In genomic region chr6:96608074-96608473, GRCh38 we compare ENCODE assay signal across 22 cellular contexts.
DNase-seq lines count a peak whose midpoint lies in the region; FAIRE-seq and TF ChIP-seq lines count a peak whose summit lies in the region.
"Had no signal": no experiment of that assay in that cellular context is flagged by ENCODE, and none has a peak within 500 bp of the region (broad histone marks: within the 10 kb centered on the region; RNA-seq: fewer than 3 reads in every experiment).

No MANE protein-coding gene starts in this region.

- peak overlapping the region; percentile 89 for H3K27ac ChIP-seq in OCI-LY1 (ENCODE audit: low read depth, low read length, poor library complexity, severe bottlenecking)
- peak overlapping the region; percentile 71 to 77 for H3K27ac ChIP-seq in coronary artery
- H3K27ac ChIP-seq in tibial artery: peak overlapping the region; percentile 83
- H3K27ac ChIP-seq: A549; BLaER1 treated with 17β-estradiol and CSF1 and Interleukin-3, amounts not matched to agents 10 nM and 100 nM had no signal

- H2AFZ ChIP-seq in OCI-LY1 (ENCODE audit: low read length): no peak overlapping the region
- H2AFZ ChIP-seq: GM23338 had no signal

- FAIRE-seq in islet of Langerhans (lab: Jason Lieb, UNC): peak; percentile 13
- FAIRE-seq: A549, G401.6, GM12892 had no signal

- H3K36me3 ChIP-seq in OCI-LY1 (ENCODE audit: insufficient read depth, low read length) (no peaks in the 10 kb centered on the region), tibial artery (peaks cover 20 to 89% (median 66%) of the 10 kb centered on the region in 3 donors)
- H3K36me3 ChIP-seq: BE2C; BLaER1 treated with 17β-estradiol and CSF1 and Interleukin-3, amounts not matched to agents 10 nM and 100 nM had no signal

- no peaks in the 10 kb centered on the region for H3K9me2 ChIP-seq in OCI-LY1 (ENCODE audit: low read depth, low read length)

- peak overlapping the region; percentile 58 for H3K4me3 ChIP-seq in OCI-LY1 (ENCODE audit: low read depth, low read length, poor library complexity, severe bottlenecking)
- no peak overlapping the region for H3K4me3 ChIP-seq in coronary artery
- no peak overlapping the region for H3K4me3 ChIP-seq in tibial artery
- H3K4me3 ChIP-seq: A549; BLaER1 treated with 17β-estradiol and CSF1 and Interleukin-3, amounts not matched to agents 10 nM and 100 nM; GM23338 had no signal

- no peaks in the 10 kb centered on the region; the same call in 1 of the 2 replicates for H3F3A ChIP-seq in OCI-LY1 (ENCODE audit: insufficient read depth, low read length)

- no peak for TF ChIP-seq CTCF in OCI-LY1 (IDR thresholded peaks at IDR 0.05; ENCODE audit: low read length)
- no peak for TF ChIP-seq CTCF in coronary artery (IDR thresholded peaks at IDR 0.05)
- TF ChIP-seq CTCF in tibial artery (IDR thresholded peaks at IDR 0.05): no peak

- H3K27me3 ChIP-seq in OCI-LY1 (ENCODE audit: insufficient read depth, low read length) (no peaks in the 10 kb centered on the region), tibial artery (no peaks in the 10 kb centered on the region)
- H3K27me3 ChIP-seq: BE2C; BLaER1 treated with 17β-estradiol and CSF1 and Interleukin-3, amounts not matched to agents 10 nM and 100 nM had no signal

- H3K9me3 ChIP-seq in OCI-LY1 (ENCODE audit: low read length): no peaks in the 10 kb centered on the region
- no peaks in the 10 kb centered on the region for H3K9me3 ChIP-seq in tibial artery
- H3K9me3 ChIP-seq: A549; BE2C; BLaER1 treated with 17β-estradiol and CSF1 and Interleukin-3, amounts not matched to agents 10 nM and 100 nM had no signal

- H3K4me1 ChIP-seq in OCI-LY1 (ENCODE audit: insufficient read depth, low read length, severe bottlenecking) (peaks cover 99% of the 10 kb centered on the region), tibial artery (peaks cover 0 to 93% (median 29%) of the 10 kb centered on the region in 4 donors)
- H3K4me1 ChIP-seq: A549, BE2C had no signal

- no peak for DNase-seq in coronary artery (ENCODE audit: low spot score)
- no peak for DNase-seq in tibial artery
- no peak for DNase-seq in SW480 (ENCODE audit: low spot score)
- no peak for DNase-seq in cerebellar cortex (ENCODE audit: low spot score)
- no peak for DNase-seq in DMS53 treated with DMSO at 0.1 percent for 48 hours (lab: John Stamatoyannopoulos, UW; ENCODE audit: unreplicated experiment)
- DNase-seq: 8988T; ACHN; AML-193; BE2C; CD4-positive, alpha-beta T cell; CD8-positive, alpha-beta memory T cell; DMS53; DND-41; H9; HFFc6 had no signal

- H4K20me1 ChIP-seq in OCI-LY1 (ENCODE audit: insufficient read depth, low read length): no peaks in the 10 kb centered on the region

- H3K4me2 ChIP-seq in OCI-LY1 (ENCODE audit: low read length): peak overlapping the region; percentile 78
- H3K4me2 ChIP-seq: A549; BLaER1 treated with 17β-estradiol and CSF1 and Interleukin-3, amounts not matched to agents 10 nM and 100 nM; GM23338 had no signal

- H3K9ac ChIP-seq in OCI-LY1 (ENCODE audit: low read length): peak overlapping the region; percentile 66
- H3K9ac ChIP-seq: BLaER1 treated with 17β-estradiol and CSF1 and Interleukin-3, amounts not matched to agents 10 nM and 100 nM had no signal

- intact Hi-C loops in tibial artery (cut with DNase I; ENCODE audit: low total_unique reads): no loop called here

- H3K79me2 ChIP-seq in OCI-LY1 (ENCODE audit: insufficient read depth, low read length): peaks cover 11% of the 10 kb centered on the region
